Comparison of ENCODE assay signal across 8 cellular contexts in genomic region chr19:5130371-5131030, GRCh38.
DNase-seq lines count a peak whose midpoint lies in the region; ATAC-seq and TF ChIP-seq lines count a peak whose summit lies in the region.

No MANE protein-coding gene starts in this region.

- 93 to 95% methylated on average over 27 of the region's 27 CpGs for WGBS in thyroid gland, 2 donors

- no peaks in the 10 kb centered on the region for H3K27me3 ChIP-seq in CD8-positive, alpha-beta T cell (ENCODE audit: insufficient read depth, low read length)
- H3K27me3 ChIP-seq in thyroid gland = no peaks in the 10 kb centered on the region

- peaks cover 44% of the 10 kb centered on the region for H3K4me1 ChIP-seq in CD8-positive, alpha-beta T cell (ENCODE audit: insufficient read depth, low read length)
- peaks cover 3 to 45% of the 10 kb centered on the region in 2 donors for H3K4me1 ChIP-seq in thyroid gland

- H3K36me3 Mint-ChIP-seq in CD8-positive, alpha-beta T cell = peaks cover 29% of the 10 kb centered on the region
- H3K36me3 Mint-ChIP-seq in T-helper 17 cell (ENCODE audit: low read depth) = no peaks in the 10 kb centered on the region

- CTCF ChIA-PET in CD8-positive, alpha-beta T cell (lab: Charles Lee) = interaction anchor here (0.5 kb wide), 1 partner anchor 234 kb away, joined by 3 read pairs; no protein-coding TSS in a partner anchor

- no peaks in the 10 kb centered on the region for H3K36me3 ChIP-seq in CD8-positive, alpha-beta T cell (ENCODE audit: insufficient read depth, low read length)
- H3K36me3 ChIP-seq in thyroid gland = peaks cover 22 to 26% of the 10 kb centered on the region in 2 donors

- TF ChIP-seq POLR2A in thyroid gland (IDR thresholded peaks at IDR 0.05) = no peak

- intact Hi-C loops in CD8-positive, alpha-beta T cell (cut with DNase I, micrococcal nuclease) = loop anchor here (1.0 kb wide), 1 partner anchor 9 kb away; no protein-coding TSS in a partner anchor
- intact Hi-C loops in thyroid gland (cut with DNase I) = no loop called here

- no peak for TF ChIP-seq CTCF in CD8-positive, alpha-beta T cell (IDR thresholded peaks at IDR 0.05)
- TF ChIP-seq CTCF in thyroid gland (IDR thresholded peaks at IDR 0.05) = no peak

- peaks cover 43% of the 10 kb centered on the region for H3K4me1 Mint-ChIP-seq in CD8-positive, alpha-beta T cell (ENCODE audit: low read depth)
- H3K4me1 Mint-ChIP-seq in T-helper 17 cell = peaks cover 13% of the 10 kb centered on the region

- H3K4me3 ChIP-seq in CD8-positive, alpha-beta T cell (ENCODE audit: low read depth, low read length) = peak overlapping the region; percentile 24
- H3K4me3 ChIP-seq in thyroid gland (replicated peaks in 1 of 3) = no peak overlapping the region

- no peaks in the 10 kb centered on the region for H3K9me3 ChIP-seq in CD8-positive, alpha-beta T cell (ENCODE audit: low read length)
- no peaks in the 10 kb centered on the region for H3K9me3 ChIP-seq in T-helper 17 cell (ENCODE audit: control insufficient read depth, low read length, poor library complexity, severe bottlenecking)
- H3K9me3 ChIP-seq in thyroid gland = no peaks in the 10 kb centered on the region

- no peaks in the 10 kb centered on the region for H3K9me3 Mint-ChIP-seq in CD8-positive, alpha-beta T cell

- H3K4me3 Mint-ChIP-seq in CD8-positive, alpha-beta T cell = peak overlapping the region; percentile 76
- peak overlapping the region; percentile 76 for H3K4me3 Mint-ChIP-seq in T-helper 17 cell

- peak; percentile 26 to 98 (median 57) for DNase-seq in CD8-positive, alpha-beta T cell
- DNase-seq in T-helper 17 cell = peak; percentile 29 to 39 (median 32)
- peak; percentile 80 for DNase-seq in effector CD8-positive, alpha-beta T cell (lab: John Stamatoyannopoulos, UW)
- no peak for DNase-seq in thyroid gland
- no peak for DNase-seq in cerebellar cortex (ENCODE audit: low spot score)
- no peak for DNase-seq in NCI-H1105 treated with DMSO at 0.1 percent for 48 hours (lab: John Stamatoyannopoulos, UW)
- DNase-seq in foreskin melanocyte = no peak

- H3K27me3 Mint-ChIP-seq in CD8-positive, alpha-beta T cell (ENCODE audit: low read depth) = no peaks in the 10 kb centered on the region
- no peaks in the 10 kb centered on the region for H3K27me3 Mint-ChIP-seq in T-helper 17 cell

- POLR2A ChIA-PET in CD8-positive, alpha-beta T cell (lab: Charles Lee) = no interaction called here

- peak overlapping the region; percentile 90 for H3K27ac ChIP-seq in CD8-positive, alpha-beta T cell (ENCODE audit: low read depth, low read length)
- H3K27ac ChIP-seq in thyroid gland = peak overlapping the region in 2 of 3 donors; percentile 17 to 59

- peak overlapping the region; percentile 98 for H3K27ac Mint-ChIP-seq in CD8-positive, alpha-beta T cell
- H3K27ac Mint-ChIP-seq in T-helper 17 cell = peak overlapping the region; percentile 60

- ATAC-seq in CD8-positive, alpha-beta T cell = peak; percentile 81
- ATAC-seq in GM21717 (IDR thresholded peaks at IDR 0.05; ENCODE audit: unreplicated experiment) = peak; percentile 42
- ATAC-seq in T-helper 17 cell = peak; percentile 74

Comparison
In these comparisons a context has a peak if more than half of its experiments do, and no peak if none do; other contexts are left out.
1. DNase-seq: peak in CD8-positive, alpha-beta T cell (7 of 7), T-helper 17 cell (3 of 3) and effector CD8-positive, alpha-beta T cell (single experiment); none in thyroid gland (0 of 2), cerebellar cortex (single experiment), NCI-H1105 treated with DMSO at 0.1 percent for 48 hours (single experiment) and foreskin melanocyte (single experiment).
2. Peak in every context shown above with its lines, with median percentiles within 50 percentile points of each other: ATAC-seq.